ENCODE assay signal across 9 cellular contexts in genomic region chr7:768881-769504, GRCh38. TPM values are rescaled to one million over a fixed set of nuclear protein-coding genes. Genes with fewer than 3 reads are reported as not detected.
DNase-seq lines count a peak whose midpoint lies in the region; ATAC-seq and TF ChIP-seq lines count a peak whose summit lies in the region.
"Had no signal": no experiment of that assay in that cellular context is flagged by ENCODE, and none has a peak within 500 bp of the region (broad histone marks: within the 10 kb centered on the region; RNA-seq: fewer than 3 reads in every experiment).

No MANE protein-coding gene starts in this region.

- H2AK5ac ChIP-seq in mesendoderm (ENCODE audit: low read length): no peak overlapping the region

- no peak for TF ChIP-seq POLR2A in GM18505 (IDR thresholded peaks at IDR 0.05; ENCODE audit: borderline replicate concordance, extremely low read depth, insufficient read depth, insufficient read length)

- no peak for ATAC-seq in GM18858 (IDR thresholded peaks at IDR 0.05; ENCODE audit: unreplicated experiment)
- ATAC-seq in GM18502 (IDR thresholded peaks at IDR 0.05; ENCODE audit: poor library complexity, unreplicated experiment): no peak
- no peak for ATAC-seq in GM18505 (IDR thresholded peaks at IDR 0.05; ENCODE audit: unreplicated experiment)

- no peak overlapping the region for H4K8ac ChIP-seq in mesendoderm (ENCODE audit: low read depth, low read length)

- no CpG with 5 or more reads among the region's 36 CpGs for WGBS in mesendoderm (ENCODE audit: extremely low coverage, insufficient coverage, low lambda C conversion rate)

- no peaks in the 10 kb centered on the region for H3K4me1 ChIP-seq in mesendoderm (ENCODE audit: control insufficient read depth, low read depth, low read length)

- TF ChIP-seq CTCF in choroid plexus epithelial cell (conservative IDR thresholded peaks at IDR 0.05; ENCODE audit: low read depth, low read length): no peak

- H3K36me3 ChIP-seq in mesendoderm (ENCODE audit: control insufficient read depth, insufficient read depth, low read length): peaks cover 3% of the 10 kb centered on the region

- H3K4ac ChIP-seq in mesendoderm (ENCODE audit: low read depth, low read length): no peak overlapping the region

- H3K27ac ChIP-seq in mesendoderm (ENCODE audit: low read depth, low read length): no peak overlapping the region

- no peak overlapping the region for H3K56ac ChIP-seq in mesendoderm (ENCODE audit: low read length)

- no peaks in the 10 kb centered on the region for H3K79me2 ChIP-seq in mesendoderm (ENCODE audit: control insufficient read depth, insufficient read depth, low read length)

- H3K4me3 ChIP-seq in choroid plexus epithelial cell (ENCODE audit: low read depth, low read length): peak overlapping the region; percentile 17
- no peak overlapping the region for H3K4me3 ChIP-seq in mesendoderm (ENCODE audit: low read length)

- no peak overlapping the region for H3K9ac ChIP-seq in mesendoderm (ENCODE audit: low read length)

- DNase-seq in stimulated activated CD4-positive, alpha-beta T cell treated with anti-CD3 and anti-CD28 coated beads, Interleukin-15, amount 100 ng/mL, for 24 hours: peak; percentile 23
- no peak for DNase-seq in stimulated activated CD4-positive, alpha-beta T cell treated with anti-CD3 and anti-CD28 coated beads, Interleukin-4, amount 100 ng/mL, for 1 hour
- DNase-seq in choroid plexus epithelial cell (ENCODE audit: low read depth) (no peak), mesendoderm (peak; percentile 31), OCI-M2 (lab: John Stamatoyannopoulos, UW; ENCODE audit: unreplicated experiment) (no peak)
- DNase-seq: activated naive CD4-positive, alpha-beta T cell had no signal

- H3K23ac ChIP-seq in mesendoderm (ENCODE audit: low read length): no peak overlapping the region

- H2BK15ac ChIP-seq in mesendoderm (replicated peaks; ENCODE audit: low read depth): no peak overlapping the region

- H2BK120ac ChIP-seq in mesendoderm (ENCODE audit: low read depth, low read length): no peak overlapping the region

- H2BK5ac ChIP-seq in mesendoderm (ENCODE audit: low read length): no peak overlapping the region

- H4K5ac ChIP-seq in mesendoderm (ENCODE audit: low read length): no peak overlapping the region

- H3K27me3 ChIP-seq in mesendoderm (ENCODE audit: insufficient read depth, low read length, poor library complexity): no peaks in the 10 kb centered on the region

- no peak overlapping the region for H3K18ac ChIP-seq in mesendoderm (ENCODE audit: low read length)

- H3K79me1 ChIP-seq in mesendoderm (ENCODE audit: low read length): no peaks in the 10 kb centered on the region

- H3K4me2 ChIP-seq in mesendoderm (ENCODE audit: low read length): no peak overlapping the region

RNA-seq across cellular contexts. Expression of gene PRKAR1B, which starts 41.9 kb away (rescaled TPM):
- 25.9 TPM for polyA plus RNA-seq in mesendoderm (2013, experiment 1 of 2)
- 26.8 TPM for polyA plus RNA-seq in mesendoderm (2013, experiment 2 of 2)

RNA-seq across cellular contexts. Expression of gene DNAAF5, which starts 42.5 kb away (rescaled TPM):
- polyA plus RNA-seq in mesendoderm (2013, experiment 1 of 2): 35.5 TPM
- 35.9 TPM for polyA plus RNA-seq in mesendoderm (2013, experiment 2 of 2)

Comparison
In these comparisons a context has a peak if more than half of its experiments do, and no peak if none do; other contexts are left out.
1. DNase-seq: peak in stimulated activated CD4-positive, alpha-beta T cell treated with anti-CD3 and anti-CD28 coated beads, Interleukin-15, amount 100 ng/mL, for 24 hours (single experiment) and mesendoderm (single experiment); none in stimulated activated CD4-positive, alpha-beta T cell treated with anti-CD3 and anti-CD28 coated beads, Interleukin-4, amount 100 ng/mL, for 1 hour (single experiment), choroid plexus epithelial cell (single experiment) and OCI-M2 (single experiment).